12 cellular contexts compared by ENCODE assay signal in the genomic region with DNA sequence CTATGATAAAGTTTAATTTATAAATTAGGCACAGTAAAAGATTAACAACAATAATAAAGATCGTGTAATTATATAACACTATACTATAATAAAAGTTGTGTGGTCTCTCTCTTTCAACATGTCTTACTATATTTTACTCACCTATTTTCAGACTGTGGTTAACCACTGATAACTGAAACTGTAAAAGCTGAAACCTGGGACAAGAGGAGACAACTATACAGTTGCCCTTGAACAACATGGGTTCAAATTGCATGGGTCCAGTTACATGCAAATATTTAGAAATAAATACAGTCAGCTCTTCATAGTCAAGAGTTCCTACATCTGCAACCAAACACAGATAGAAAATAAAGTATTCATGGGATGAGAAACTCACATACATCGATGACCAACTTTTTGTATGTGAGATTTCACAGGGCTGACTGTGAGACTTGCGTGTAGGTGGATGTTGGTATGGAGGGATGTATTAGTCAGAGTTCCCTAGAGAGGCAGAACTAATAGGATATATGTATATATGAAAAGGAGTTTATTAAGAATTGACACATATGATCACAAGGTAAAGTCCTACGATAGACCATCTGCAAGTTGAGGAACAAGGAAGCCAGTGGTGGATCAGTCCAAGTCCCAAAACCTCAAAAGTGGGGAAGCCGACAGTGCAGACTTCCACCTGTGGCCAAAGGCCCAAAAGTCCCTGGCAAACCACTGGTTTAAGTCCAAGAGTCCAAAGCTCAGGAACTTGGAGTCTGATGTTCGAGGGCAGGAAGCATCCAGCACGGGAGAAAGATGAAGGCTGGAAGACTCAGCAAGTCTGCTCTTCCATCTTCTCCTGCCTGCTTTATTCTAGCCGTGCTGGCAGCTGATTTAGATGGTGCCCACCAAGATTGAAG.
DNase-seq lines count a peak whose midpoint lies in the region; ATAC-seq and FAIRE-seq lines count a peak whose summit lies in the region.
"Had no signal": no experiment of that assay in that cellular context is flagged by ENCODE, and none has a peak within 500 bp of the region (broad histone marks: within the 10 kb centered on the region; RNA-seq: fewer than 3 reads in every experiment).

No MANE protein-coding gene starts in this region.

- ATAC-seq in GM18498 (IDR thresholded peaks at IDR 0.05; ENCODE audit: unreplicated experiment), result peak; percentile 84
- peak; percentile 70 for ATAC-seq in GM19467 (IDR thresholded peaks at IDR 0.05; ENCODE audit: unreplicated experiment)
- peak; percentile 84 for ATAC-seq in HG02884 (IDR thresholded peaks at IDR 0.05; ENCODE audit: unreplicated experiment)
- peak; percentile 53 for ATAC-seq in HG03558 (IDR thresholded peaks at IDR 0.05; ENCODE audit: extremely low read depth, unreplicated experiment)
- ATAC-seq in HG02840 (IDR thresholded peaks at IDR 0.05; ENCODE audit: low FRiP score, unreplicated experiment), result no peak
- ATAC-seq: left lung had no signal

- no peak for FAIRE-seq in GM19239 (lab: Jason Lieb, UNC)

- DNase-seq in GM19239 (ENCODE audit: insufficient read length, low spot score), result no peak
- DNase-seq in DMS153 (lab: John Stamatoyannopoulos, UW), result no peak
- DNase-seq in NCI-H2196 (lab: John Stamatoyannopoulos, UW; ENCODE audit: unreplicated experiment), result no peak
- DNase-seq: activated CD4-positive, alpha-beta T cell treated with anti-CD3 and anti-CD28 coated beads for 4 hours; head of caudate nucleus; left lung; NCI-H146 had no signal
